9 cellular contexts compared by ENCODE assay signal in the genomic region with DNA sequence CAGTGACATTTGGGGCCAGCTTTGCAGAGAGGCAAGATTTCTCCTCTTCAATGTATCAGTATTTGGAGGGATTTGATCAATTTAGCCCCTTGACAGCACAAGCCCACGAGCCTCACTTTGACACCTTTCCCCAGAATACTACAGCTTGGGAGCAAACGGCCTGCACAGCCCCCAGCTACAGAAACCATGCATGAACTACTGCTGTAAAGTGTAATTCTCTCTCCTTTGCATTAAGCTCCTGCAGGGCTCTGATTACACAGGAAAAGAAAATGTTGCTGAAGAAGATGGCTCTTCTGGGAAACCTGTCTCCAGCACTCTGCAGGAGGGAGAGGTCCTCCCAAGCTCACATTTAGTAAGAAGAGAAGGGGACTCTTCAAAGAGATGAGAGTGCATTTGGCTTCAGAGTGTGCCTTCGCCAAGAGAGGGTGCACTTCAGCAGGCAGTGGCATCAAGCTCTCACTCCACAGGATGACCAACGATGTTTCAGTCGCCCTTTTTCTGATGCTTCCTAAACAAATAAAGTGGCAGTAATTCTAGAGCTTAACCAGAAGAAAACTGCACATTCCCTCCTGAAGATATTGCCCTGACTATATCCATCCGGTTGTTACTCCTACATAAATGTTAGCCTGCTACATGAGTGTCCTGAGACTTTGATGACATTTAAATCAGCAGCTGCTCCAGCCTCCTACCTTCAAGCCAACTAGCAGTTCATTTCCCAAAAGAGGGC.
DNase-seq lines count a peak whose midpoint lies in the region; ATAC-seq and TF ChIP-seq lines count a peak whose summit lies in the region.
"Had no signal": no experiment of that assay in that cellular context is flagged by ENCODE, and none has a peak within 500 bp of the region (broad histone marks: within the 10 kb centered on the region; RNA-seq: fewer than 3 reads in every experiment).

No MANE protein-coding gene starts in this region.

- H3K27me3 ChIP-seq in Caco-2 (replicated peaks; ENCODE audit: control insufficient read depth, insufficient read depth, low read length) (no peaks in the 10 kb centered on the region), left ventricle myocardium inferior (ENCODE audit: low read depth) (no peaks in the 10 kb centered on the region)

- H3K36me3 Mint-ChIP-seq in Caco-2 (ENCODE audit: insufficient read depth, unreplicated experiment) (no peaks in the 10 kb centered on the region), HFFc6 (ENCODE audit: low read depth) (peaks cover 13% of the 10 kb centered on the region)
- peaks cover 76% of the 10 kb centered on the region for H3K36me3 Mint-ChIP-seq in activated CD4-positive, alpha-beta memory T cell treated with anti-CD3 and anti-CD28 coated beads, Interleukin-2, amount 10 ng/mL, durations not matched to agents 7 days and 5 days (ENCODE audit: low read depth)

- DNase-seq in Caco-2 (peak; percentile 7 to 37), HFFc6 (peak; percentile 49), left ventricle myocardium inferior (no peak), stromal cell of bone marrow (ENCODE audit: low read depth) (peak; percentile 64)
- DNase-seq in activated CD4-positive, alpha-beta memory T cell treated with anti-CD3 and anti-CD28 coated beads, Interleukin-2, amount 10 ng/mL, durations not matched to agents 7 days and 5 days, result peak; percentile 33
- DNase-seq in stimulated activated naive CD4-positive, alpha-beta T cell (lab: John Stamatoyannopoulos, UW), result no peak
- no peak for DNase-seq in activated CD4-positive, alpha-beta T cell treated with anti-CD3 and anti-CD28 coated beads for 48 hours

- no peak for ATAC-seq in HG03108 (IDR thresholded peaks at IDR 0.05; ENCODE audit: unreplicated experiment)

- H3K9me3 Mint-ChIP-seq in Caco-2 (ENCODE audit: unreplicated experiment) (peaks cover 10% of the 10 kb centered on the region), HFFc6 (peaks cover 13% of the 10 kb centered on the region)
- peaks cover 18% of the 10 kb centered on the region for H3K9me3 Mint-ChIP-seq in activated CD4-positive, alpha-beta memory T cell treated with anti-CD3 and anti-CD28 coated beads, Interleukin-2, amount 10 ng/mL, durations not matched to agents 7 days and 5 days

- CTCF ChIA-PET in Caco-2 (lab: Charles Lee), result interaction anchor here (0.6 kb wide), 1 partner anchor 14 kb away, joined by 3 read pairs; no protein-coding TSS in a partner anchor
- CTCF ChIA-PET in activated CD4-positive, alpha-beta memory T cell treated with anti-CD3 and anti-CD28 coated beads, Interleukin-2, amount 10 ng/mL, durations not matched to agents 7 days and 5 days (lab: Charles Lee), result interaction anchor here (0.6 to 1.8 kb wide), 15 partner anchors 9 to 363 kb away, joined by 3 to 6 read pairs (median 4); no protein-coding TSS in a partner anchor

- POLR2A ChIA-PET in Caco-2 (lab: Charles Lee), result no interaction called here
- POLR2A ChIA-PET in activated CD4-positive, alpha-beta memory T cell treated with anti-CD3 and anti-CD28 coated beads, Interleukin-2, amount 10 ng/mL, durations not matched to agents 7 days and 5 days (lab: Charles Lee), result interaction anchor here (0.9 to 3.1 kb wide), 9 partner anchors 10 to 334 kb away, joined by 3 to 15 read pairs (median 5); a partner anchor contains a TSS

- H3K36me3 ChIP-seq in Caco-2 (ENCODE audit: control insufficient read depth, insufficient read depth, low read length), result no peaks in the 10 kb centered on the region
- no peaks in the 10 kb centered on the region for H3K36me3 ChIP-seq in left ventricle myocardium inferior

- H3K4me1 Mint-ChIP-seq in Caco-2 (ENCODE audit: low read depth, unreplicated experiment) (no peaks in the 10 kb centered on the region), HFFc6 (ENCODE audit: low read depth) (peaks cover 10% of the 10 kb centered on the region)
- H3K4me1 Mint-ChIP-seq in activated CD4-positive, alpha-beta memory T cell treated with anti-CD3 and anti-CD28 coated beads, Interleukin-2, amount 10 ng/mL, durations not matched to agents 7 days and 5 days, result peaks cover 48% of the 10 kb centered on the region

- H3K4me3 Mint-ChIP-seq in Caco-2 (ENCODE audit: unreplicated experiment) (no peak overlapping the region), HFFc6 (no peak overlapping the region)
- no peak overlapping the region for H3K4me3 Mint-ChIP-seq in activated CD4-positive, alpha-beta memory T cell treated with anti-CD3 and anti-CD28 coated beads, Interleukin-2, amount 10 ng/mL, durations not matched to agents 7 days and 5 days

- TF ChIP-seq CTCF in Caco-2 (IDR thresholded peaks at IDR 0.05; ENCODE audit: insufficient read depth in 1 of 2, low read depth in 1 of 2, low read length in 1 of 2, severe bottlenecking in 1 of 2, unreplicated experiment in 1 of 2) (peak in 1 of 2 experiments; percentile 34), HFFc6 (IDR thresholded peaks at IDR 0.05) (peak; percentile 74), left ventricle myocardium inferior (IDR thresholded peaks at IDR 0.05; ENCODE audit: borderline replicate concordance) (peak; percentile 68)

- H3K27ac ChIP-seq in left ventricle myocardium inferior (replicated peaks), result no peak overlapping the region

- intact Hi-C loops in Caco-2 (cut with micrococcal nuclease; ENCODE audit: unreplicated experiment), result no loop called here
- intact Hi-C loops in left ventricle myocardium inferior (cut with micrococcal nuclease), result loop anchor here (10.0 kb wide), 1 partner anchor 205 kb away; no protein-coding TSS in a partner anchor

- BruUV-seq in Caco-2 (replicated peaks; lab: Mats Ljungman, UMichigan), result no TSS peak

- H3K4me1 ChIP-seq in Caco-2, result no peaks in the 10 kb centered on the region
- H3K4me1 ChIP-seq in left ventricle myocardium inferior, result peaks cover 4% of the 10 kb centered on the region

- no peak overlapping the region for H3K4me3 ChIP-seq in Caco-2 (ENCODE audit: low read depth, low read length)
- H3K4me3 ChIP-seq in left ventricle myocardium inferior, result no peak overlapping the region
- H3K4me3 ChIP-seq: lung had no signal

- no peaks in the 10 kb centered on the region for H3K9me3 ChIP-seq in Caco-2
- peaks cover 12% of the 10 kb centered on the region for H3K9me3 ChIP-seq in left ventricle myocardium inferior (replicated peaks)

- no peaks in the 10 kb centered on the region for H3K27me3 Mint-ChIP-seq in Caco-2 (ENCODE audit: insufficient read depth, unreplicated experiment)
- peaks cover 1% of the 10 kb centered on the region for H3K27me3 Mint-ChIP-seq in HFFc6 (ENCODE audit: insufficient read depth)
- no peaks in the 10 kb centered on the region for H3K27me3 Mint-ChIP-seq in activated CD4-positive, alpha-beta memory T cell treated with anti-CD3 and anti-CD28 coated beads, Interleukin-2, amount 10 ng/mL, durations not matched to agents 7 days and 5 days

- H3K27ac Mint-ChIP-seq in Caco-2 (ENCODE audit: unreplicated experiment) (no peak overlapping the region), HFFc6 (no peak overlapping the region)
- H3K27ac Mint-ChIP-seq in activated CD4-positive, alpha-beta memory T cell treated with anti-CD3 and anti-CD28 coated beads, Interleukin-2, amount 10 ng/mL, durations not matched to agents 7 days and 5 days, result peak overlapping the region; percentile 16

Comparison
In these comparisons a context has a peak if more than half of its experiments do, and no peak if none do; other contexts are left out.
1. DNase-seq: peak in Caco-2 (2 of 2), HFFc6 (single experiment), activated CD4-positive, alpha-beta memory T cell treated with anti-CD3 and anti-CD28 coated beads, Interleukin-2, amount 10 ng/mL, durations not matched to agents 7 days and 5 days (single experiment) and stromal cell of bone marrow (single experiment); none in left ventricle myocardium inferior (single experiment), stimulated activated naive CD4-positive, alpha-beta T cell (0 of 6) and activated CD4-positive, alpha-beta T cell treated with anti-CD3 and anti-CD28 coated beads for 48 hours (single experiment).